ENCODE assay signal across 2 cellular contexts in genomic region chr17:32497431-32498205, GRCh38.
TF ChIP-seq lines count a peak whose summit lies in the region.

No MANE protein-coding gene starts in this region.

TF ChIP-seq in HEK293, 187 proteins besides CTCF, POLR2A, EP300 and RAD21:
- TF ChIP-seq, protein P1, sequence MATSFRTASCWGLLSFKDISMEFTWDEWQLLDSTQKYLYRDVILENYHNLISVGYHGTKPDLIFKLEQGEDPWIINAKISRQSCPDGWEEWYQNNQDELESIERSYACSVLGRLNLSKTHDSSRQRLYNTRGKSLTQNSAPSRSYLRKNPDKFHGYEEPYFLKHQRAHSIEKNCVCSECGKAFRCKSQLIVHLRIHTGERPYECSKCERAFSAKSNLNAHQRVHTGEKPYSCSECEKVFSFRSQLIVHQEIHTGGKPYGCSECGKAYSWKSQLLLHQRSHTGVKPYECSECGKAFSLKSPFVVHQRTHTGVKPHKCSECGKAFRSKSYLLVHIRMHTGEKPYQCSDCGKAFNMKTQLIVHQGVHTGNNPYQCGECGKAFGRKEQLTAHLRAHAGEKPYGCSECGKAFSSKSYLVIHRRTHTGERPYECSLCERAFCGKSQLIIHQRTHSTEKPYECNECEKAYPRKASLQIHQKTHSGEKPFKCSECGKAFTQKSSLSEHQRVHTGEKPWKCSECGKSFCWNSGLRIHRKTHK (tag by site-specific recombination; IDR thresholded peaks at IDR 0.05): no peak
- TF ChIP-seq ZNF341 (tag by site-specific recombination; IDR thresholded peaks at IDR 0.05; ENCODE audit: low read depth): peak; percentile 51

TF ChIP-seq in K562, 482 proteins besides CTCF, POLR2A, EP300 and RAD21:
- TF ChIP-seq RBFOX2 (IDR thresholded peaks at IDR 0.05; ENCODE audit: low read depth, low read length) (no peak), ZNF444 (CRISPR knock-in tag; IDR thresholded peaks at IDR 0.05) (no peak), ARID2 (IDR thresholded peaks at IDR 0.05) (no peak), ZNF263 (CRISPR knock-in tag; IDR thresholded peaks at IDR 0.05; ENCODE audit: borderline replicate concordance) (peak; percentile 87), E2F8 (IDR thresholded peaks at IDR 0.05; ENCODE audit: low read depth, partially characterized antibody) (no peak)
- TF ChIP-seq, protein P2, sequence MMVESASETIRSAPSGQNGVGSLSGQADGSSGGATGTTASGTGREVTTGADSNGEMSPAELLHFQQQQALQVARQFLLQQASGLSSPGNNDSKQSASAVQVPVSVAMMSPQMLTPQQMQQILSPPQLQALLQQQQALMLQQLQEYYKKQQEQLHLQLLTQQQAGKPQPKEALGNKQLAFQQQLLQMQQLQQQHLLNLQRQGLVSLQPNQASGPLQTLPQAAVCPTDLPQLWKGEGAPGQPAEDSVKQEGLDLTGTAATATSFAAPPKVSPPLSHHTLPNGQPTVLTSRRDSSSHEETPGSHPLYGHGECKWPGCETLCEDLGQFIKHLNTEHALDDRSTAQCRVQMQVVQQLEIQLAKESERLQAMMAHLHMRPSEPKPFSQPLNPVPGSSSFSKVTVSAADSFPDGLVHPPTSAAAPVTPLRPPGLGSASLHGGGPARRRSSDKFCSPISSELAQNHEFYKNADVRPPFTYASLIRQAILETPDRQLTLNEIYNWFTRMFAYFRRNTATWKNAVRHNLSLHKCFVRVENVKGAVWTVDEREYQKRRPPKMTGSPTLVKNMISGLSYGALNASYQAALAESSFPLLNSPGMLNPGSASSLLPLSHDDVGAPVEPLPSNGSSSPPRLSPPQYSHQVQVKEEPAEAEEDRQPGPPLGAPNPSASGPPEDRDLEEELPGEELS (CRISPR knock-in tag; IDR thresholded peaks at IDR 0.05; ENCODE audit: borderline replicate concordance): no peak
